ENCODE assay signal across 8 cellular contexts in the genomic region with DNA sequence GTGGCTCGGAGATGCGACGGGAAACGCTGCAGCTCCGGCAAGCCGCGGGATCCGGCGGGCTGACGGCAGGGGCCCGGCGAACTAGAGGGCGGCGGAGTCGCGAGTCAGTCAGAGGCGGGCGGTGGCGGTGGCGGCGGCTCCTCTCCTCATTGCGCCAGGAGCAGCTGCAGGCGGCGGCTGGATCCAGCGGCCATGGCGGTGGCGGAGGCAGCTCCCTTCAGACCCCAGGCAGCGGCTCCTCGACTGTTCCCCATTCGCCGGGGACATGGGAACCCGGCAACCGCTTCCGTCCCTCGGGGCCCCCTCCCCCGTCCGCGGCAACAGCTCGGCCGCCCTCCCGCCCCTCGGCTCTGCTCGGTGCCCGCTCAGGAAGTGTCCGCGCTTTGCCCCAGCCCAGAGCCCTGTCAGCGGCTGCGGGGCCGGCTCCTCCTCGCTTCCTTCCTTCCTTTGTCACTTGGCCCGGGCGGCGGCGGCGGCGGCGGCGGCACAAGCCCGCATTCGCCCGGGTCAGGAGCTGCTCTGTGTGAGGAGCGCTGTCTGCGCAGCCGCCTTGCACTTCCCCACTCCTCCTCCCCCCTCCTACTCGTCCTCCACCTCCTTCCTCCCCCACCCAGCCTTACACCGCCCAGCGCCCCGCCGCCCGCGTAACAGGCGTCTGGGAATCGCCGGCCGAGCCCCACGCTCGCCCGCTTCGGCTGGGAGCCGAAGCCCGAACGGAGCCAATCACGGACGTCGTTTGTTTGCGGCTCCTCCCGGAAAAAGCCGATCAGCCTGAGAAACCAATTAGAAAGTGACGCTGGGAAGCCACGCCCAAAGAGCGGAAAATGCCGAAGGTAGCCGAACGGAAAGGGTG. TPM values are rescaled to one million over a fixed set of nuclear protein-coding genes. Genes with fewer than 3 reads are reported as not detected.
DNase-seq lines count a peak whose midpoint lies in the region; ATAC-seq and TF ChIP-seq lines count a peak whose summit lies in the region.

A gene (minus strand): TSS at position 525 of the 853 bp plus-strand sequence. CDS start 1,013 bp downstream, outside the sequence.

- peak within 1 kb of the TSS; percentile 100 for H3K27ac ChIP-seq in mucosa of rectum (ENCODE audit: low read depth in 2 of 2, low read length in 2 of 2)

- no peaks in the 10 kb centered on the region for H3K27me3 ChIP-seq in mucosa of rectum (ENCODE audit: control insufficient read depth in 2 of 2, insufficient read depth in 2 of 2, low read length in 2 of 2)

- H3K9me3 ChIP-seq in mucosa of rectum (ENCODE audit: control insufficient read depth in 2 of 2, low read length in 2 of 2) = no peaks in the 10 kb centered on the region

- H3K36me3 ChIP-seq in mucosa of rectum (ENCODE audit: control insufficient read depth in 2 of 2, insufficient read depth in 2 of 2, low read length in 2 of 2) = no peaks in the 10 kb centered on the region

- peaks cover 16% of the 10 kb centered on the region for H3K27me3 Mint-ChIP-seq in endothelial cell (ENCODE audit: unreplicated experiment)

- DNase-seq in AG08396 (ENCODE audit: low spot score) (peak; percentile 95), NCI-H774 (lab: John Stamatoyannopoulos, UW) (peak; percentile 98), endothelial cell (ENCODE audit: low spot score) (peak; percentile 97)
- DNase-seq in activated CD8-positive, alpha-beta memory T cell treated with anti-CD3 and anti-CD28 coated beads, Interleukin-2, amount 50 U/mL, for 48 hours = peak; percentile 96
- peak; percentile 42 to 72 for DNase-seq in stimulated activated CD8-positive, alpha-beta memory T cell treated with anti-CD3 and anti-CD28 coated beads, Interleukin-7, amount 100 ng/mL, for 4 hours (ENCODE audit: low read depth in 2 of 2)

- H3K36me3 Mint-ChIP-seq in endothelial cell (ENCODE audit: low read depth, unreplicated experiment) = peaks cover 7% of the 10 kb centered on the region

- H3K9ac ChIP-seq in mucosa of rectum (ENCODE audit: low read depth in 1 of 2, low read length in 2 of 2) = peak within 1 kb of the TSS; percentile 99 to 100

- peaks cover 20% of the 10 kb centered on the region for H3K4me1 Mint-ChIP-seq in endothelial cell (ENCODE audit: unreplicated experiment)

- peak; percentile 37 for ATAC-seq in GM18909 (IDR thresholded peaks at IDR 0.05; ENCODE audit: poor library complexity, unreplicated experiment)
- peak; percentile 8 for ATAC-seq in HG03175 (IDR thresholded peaks at IDR 0.05; ENCODE audit: unreplicated experiment)

- H3K9me3 Mint-ChIP-seq in endothelial cell (ENCODE audit: unreplicated experiment) = no peaks in the 10 kb centered on the region

- TF ChIP-seq CTCF in endothelial cell (IDR thresholded peaks at IDR 0.05; ENCODE audit: unreplicated experiment) = no peak

- peaks cover 12 to 32% of the 10 kb centered on the region in 2 donors for H3K4me1 ChIP-seq in mucosa of rectum (ENCODE audit: control insufficient read depth in 2 of 2, insufficient read depth in 2 of 2, low read length in 2 of 2)

- H3K27ac Mint-ChIP-seq in endothelial cell (ENCODE audit: unreplicated experiment) = peak within 1 kb of the TSS; percentile 100

- no peak within 1 kb of the TSS for H3K4me3 Mint-ChIP-seq in endothelial cell (ENCODE audit: unreplicated experiment)

- H3K4me3 ChIP-seq in mucosa of rectum (ENCODE audit: low read length in 2 of 2) = peak within 1 kb of the TSS; percentile 96 to 98

RNA-seq across cellular contexts. Expression of the gene that starts here (rescaled TPM):
- 78.6 TPM for total RNA-seq in endothelial cell (ENCODE audit: unreplicated experiment)

Comparison
In these comparisons a context has a peak if more than half of its experiments do, and no peak if none do; other contexts are left out.
1. Peak in every context shown above with its lines: DNase-seq, ATAC-seq, H3K4me3 ChIP-seq and H3K27ac ChIP-seq.